In genomic region chr12:109385339-109386078, GRCh38 we compare ENCODE assay signal across 8 cellular contexts. TPM values are rescaled to one million over a fixed set of nuclear protein-coding genes. Genes with fewer than 3 reads are reported as not detected.
DNase-seq lines count a peak whose midpoint lies in the region; ATAC-seq, FAIRE-seq and TF ChIP-seq lines count a peak whose summit lies in the region.

No MANE protein-coding gene starts in this region.

- no peak for FAIRE-seq in kidney (lab: Jason Lieb, UNC)

- DNase-seq in AG10803 (ENCODE audit: low read depth) (peak; percentile 69), GM13976 (ENCODE audit: low spot score) (peak; percentile 39), NCI-H2227 (lab: John Stamatoyannopoulos, UW; ENCODE audit: unreplicated experiment) (peak; percentile 68), body of pancreas (no peak), kidney (no peak), upper lobe of right lung (no peak)

- H3K27ac ChIP-seq in body of pancreas = no peak overlapping the region
- no peak overlapping the region for H3K27ac ChIP-seq in kidney (ENCODE audit: low read depth in 2 of 2, low read length in 2 of 2)
- H3K27ac ChIP-seq in upper lobe of right lung = no peak overlapping the region

- H3K4me1 ChIP-seq in body of pancreas (peaks cover 3% of the 10 kb centered on the region), kidney (ENCODE audit: control insufficient read depth in 1 of 2, insufficient read depth in 1 of 2, low read depth in 1 of 2, low read length in 2 of 2) (peaks cover 0 to 2% of the 10 kb centered on the region in 2 donors), upper lobe of right lung (peaks cover 6% of the 10 kb centered on the region)

- 15 to 23% methylated on average over 8 of the region's 8 CpGs for WGBS in body of pancreas, 2 donors

- intact Hi-C loops in body of pancreas (cut with DNase I) (loop anchor here (10.0 kb wide), 1 partner anchor 111 kb away; no protein-coding TSS in a partner anchor), kidney (cut with DNase I) (loop anchor here (10.0 kb wide), 1 partner anchor 121 kb away; no protein-coding TSS in a partner anchor), upper lobe of right lung (cut with DNase I) (no loop called here)

- H3K4me3 ChIP-seq in AG10803 (ENCODE audit: low read length) = no peak overlapping the region
- no peak overlapping the region for H3K4me3 ChIP-seq in body of pancreas
- no peak overlapping the region for H3K4me3 ChIP-seq in kidney (ENCODE audit: low read length in 2 of 2)
- no peak overlapping the region for H3K4me3 ChIP-seq in upper lobe of right lung

- in situ Hi-C loops in GM13976 (cut with MboI; ENCODE audit: low sequenced_read_pairs, unreplicated experiment) = no loop called here

- H3K9ac ChIP-seq in kidney (ENCODE audit: low read length in 2 of 2) = no peak overlapping the region

- ATAC-seq in body of pancreas (no peak), upper lobe of right lung (peak; percentile 86), HG03039 (IDR thresholded peaks at IDR 0.05; ENCODE audit: unreplicated experiment) (no peak), HG03135 (IDR thresholded peaks at IDR 0.05; ENCODE audit: unreplicated experiment) (no peak)

- H3K9me3 ChIP-seq in body of pancreas (no peaks in the 10 kb centered on the region), kidney (ENCODE audit: control insufficient read depth in 1 of 2, low read length in 2 of 2) (peaks cover 0 to 5% of the 10 kb centered on the region in 2 donors), upper lobe of right lung (no peaks in the 10 kb centered on the region)

- H3K27me3 ChIP-seq in body of pancreas (no peaks in the 10 kb centered on the region), upper lobe of right lung (peaks cover 9% of the 10 kb centered on the region)

- TF ChIP-seq CTCF in AG10803 (conservative IDR thresholded peaks at IDR 0.05; ENCODE audit: low read length) = peak; percentile 63
- TF ChIP-seq CTCF in GM13976 (IDR thresholded peaks at IDR 0.05; ENCODE audit: borderline replicate concordance, control extremely low read depth, extremely low read depth, insufficient read depth, missing control alignments) = peak; percentile 20
- peak in 5 of 7 experiments; percentile 27 to 47 (median 45) for TF ChIP-seq CTCF in body of pancreas (IDR thresholded peaks at IDR 0.05)
- peak; percentile 21 for TF ChIP-seq CTCF in kidney (IDR thresholded peaks at IDR 0.05; ENCODE audit: borderline replicate concordance, extremely low read depth, insufficient read depth)
- peak; percentile 49 for TF ChIP-seq CTCF in upper lobe of right lung (IDR thresholded peaks at IDR 0.05)

- no peak for TF ChIP-seq POLR2A in body of pancreas (IDR thresholded peaks at IDR 0.05)

- no peaks in the 10 kb centered on the region for H3K36me3 ChIP-seq in body of pancreas (replicated peaks in 1 of 2; ENCODE audit: insufficient read depth in 1 of 2, low read depth in 2 of 2)
- no peaks in the 10 kb centered on the region for H3K36me3 ChIP-seq in kidney (ENCODE audit: control insufficient read depth in 1 of 2, insufficient read depth in 2 of 2, low read length in 2 of 2)
- no peaks in the 10 kb centered on the region for H3K36me3 ChIP-seq in upper lobe of right lung

RNA-seq across cellular contexts. Expression of gene MYO1H, which starts 37.8 kb away (rescaled TPM):
- not detected for total RNA-seq in body of pancreas
- total RNA-seq in kidney = not detected
- polyA plus RNA-seq in kidney (ENCODE audit: insufficient read depth, low read depth, low replicate concordance) = 0.56 TPM
- total RNA-seq in upper lobe of right lung = 0.64 TPM

Comparison
In these comparisons a context has a peak if more than half of its experiments do, and no peak if none do; other contexts are left out.
1. DNase-seq: peak in AG10803 (single experiment), GM13976 (single experiment) and NCI-H2227 (single experiment); none in body of pancreas (0 of 4), kidney (single experiment) and upper lobe of right lung (single experiment).
2. Peak in every context shown above with its lines, with median percentiles within 50 percentile points of each other: CTCF ChIP-seq.